8 cellular contexts compared by ENCODE assay signal in genomic region chr18:658947-659533, GRCh38. TPM values are rescaled to one million over a fixed set of nuclear protein-coding genes. Genes with fewer than 3 reads are reported as not detected.
DNase-seq lines count a peak whose midpoint lies in the region; ATAC-seq and TF ChIP-seq lines count a peak whose summit lies in the region.

No MANE protein-coding gene starts in this region.

- H3K4me1 Mint-ChIP-seq in brain (peaks cover 27% of the 10 kb centered on the region), naive B cell (peaks cover 4 to 20% (median 9%) of the 10 kb centered on the region in 3 donors)

- WGBS in IMR-90 (ENCODE audit: extremely low coverage in 2 of 2, insufficient read length in 1 of 2), 2 experiments = 78% methylated on average over 4 of the region's 10 CpGs; no CpG with 5 or more reads in 1 of the 2 experiments

- in situ Hi-C loops in IMR-90 (cut with MboI; ENCODE audit: low sequenced_read_pairs) = no loop called here

- H3K9ac ChIP-seq in IMR-90 (ENCODE audit: low read depth, low read length) = peak overlapping the region; percentile 30

- H2AK5ac ChIP-seq in IMR-90 (ENCODE audit: low read depth, low read length) = peak overlapping the region; percentile 82

- CTCF ChIA-PET in BJ (lab: Yijun Ruan, JAX) (interaction anchor here (1.4 to 2.2 kb wide), 3 partner anchors 35 to 180 kb away, joined by 4 to 7 read pairs (median 5); partner anchors contain the start of gene ENOSF1), IMR-90 (lab: Yijun Ruan, JAX) (no interaction called here)

- no peaks in the 10 kb centered on the region for H3K9me3 ChIP-seq in IMR-90 (ENCODE audit: control insufficient read depth, insufficient read depth, low read length)

- H2BK15ac ChIP-seq in IMR-90 (ENCODE audit: low read depth, low read length) = no peak overlapping the region

- no peak for ATAC-seq in IMR-90 (ENCODE audit: low read depth)
- ATAC-seq in naive B cell (ENCODE audit: low read depth in 2 of 2) = no peak
- ATAC-seq in HG02938 (IDR thresholded peaks at IDR 0.05; ENCODE audit: unreplicated experiment) = no peak
- ATAC-seq in GM21390 (IDR thresholded peaks at IDR 0.05; ENCODE audit: unreplicated experiment) = no peak

- H4K91ac ChIP-seq in IMR-90 (ENCODE audit: insufficient read depth, low read depth, low read length) = peak overlapping the region; percentile 59

- H3K18ac ChIP-seq in IMR-90 (ENCODE audit: low read depth, low read length) = no peak overlapping the region

- peak overlapping the region; percentile 91 to 95 (median 94) for H3K4me3 Mint-ChIP-seq in brain
- H3K4me3 Mint-ChIP-seq in naive B cell = peak overlapping the region; percentile 25 to 92 (median 82)

- no peaks in the 10 kb centered on the region for H4K20me1 ChIP-seq in IMR-90 (ENCODE audit: insufficient read depth, low read length)

- DNase-seq in BJ (ENCODE audit: low read depth) = no peak
- DNase-seq in IMR-90 = no peak
- DNase-seq in naive B cell = no peak
- DNase-seq in H4 (ENCODE audit: low spot score) = no peak
- DNase-seq in DMS79 (lab: John Stamatoyannopoulos, UW) = no peak

- 0 out of 2 replicates have a peak overlapping the region, but pooled peaks have one; percentile 48 for H2BK120ac ChIP-seq in IMR-90 (ENCODE audit: low read depth, low read length)

- peak overlapping the region; percentile 65 for H3K4me3 ChIP-seq in BJ (ENCODE audit: low read depth, low read length)
- H3K4me3 ChIP-seq in IMR-90 (ENCODE audit: insufficient read depth, low read depth, low read length) = peak overlapping the region; percentile 90; the same call in 1 of the 2 replicates

- H3K23ac ChIP-seq in IMR-90 (ENCODE audit: low read depth, low read length) = peak overlapping the region; percentile 81

- BruUV-seq in IMR-90 (replicated peaks; lab: Mats Ljungman, UMichigan) = TSS peak; percentile 46

- dilution Hi-C loops in IMR-90 (cut with HindIII; ENCODE audit: low sequenced_read_pairs, unreplicated experiment) = no loop called here

- peak overlapping the region; percentile 93 for H2AK9ac ChIP-seq in IMR-90 (replicated peaks; ENCODE audit: low read depth, low read length, poor library complexity)

- peak overlapping the region; percentile 48 to 96; a peak in 1 of 4 replicates for H4K8ac ChIP-seq in IMR-90 (ENCODE audit: low read depth in 2 of 2, low read length in 2 of 2)

- intact Hi-C loops in IMR-90 (cut with micrococcal nuclease) = loop anchor here (5.0 to 10.0 kb wide), 2 partner anchors 53 to 176 kb away; partner anchors contain the start of gene ENOSF1

- H2AFZ ChIP-seq in IMR-90 (replicated peaks; ENCODE audit: low read length, poor library complexity) = peak overlapping the region; percentile 99

- no peak for TF ChIP-seq POLR2A in IMR-90 (IDR thresholded peaks at IDR 0.05; ENCODE audit: low read depth, low read length)

- H3K27ac Mint-ChIP-seq in brain = peak overlapping the region; percentile 45 to 94 (median 68)
- H3K27ac Mint-ChIP-seq in naive B cell = peak overlapping the region in 1 of 6 donors; percentile 72

- 0 out of 2 replicates have a peak overlapping the region, but pooled peaks have one; percentile 52 for H3K14ac ChIP-seq in IMR-90 (replicated peaks; ENCODE audit: low read depth, low read length)

- no peak overlapping the region for H3K56ac ChIP-seq in IMR-90 (ENCODE audit: extremely low read depth, insufficient read depth, low read length)

- no peak overlapping the region for H2BK20ac ChIP-seq in IMR-90 (ENCODE audit: low read depth, low read length)

- TF ChIP-seq RAD21 in IMR-90 (IDR thresholded peaks at IDR 0.05; ENCODE audit: low read length) = no peak

- H3K27me3 Mint-ChIP-seq in brain (peaks cover 8% of the 10 kb centered on the region), naive B cell (peaks cover 30 to 49% (median 41%) of the 10 kb centered on the region in 3 donors)

- H3K9me1 ChIP-seq in IMR-90 (ENCODE audit: insufficient read depth, low read length) = peaks cover 6% of the 10 kb centered on the region

- H3K4me2 ChIP-seq in IMR-90 (ENCODE audit: low read depth, low read length) = peak overlapping the region; percentile 83

- H3K4ac ChIP-seq in IMR-90 (ENCODE audit: low read depth, low read length) = peak overlapping the region; percentile 78

- peaks cover 52% of the 10 kb centered on the region for H3K36me3 Mint-ChIP-seq in brain
- no peaks in the 10 kb centered on the region for H3K36me3 Mint-ChIP-seq in naive B cell

- TF ChIP-seq CTCF in BJ (IDR thresholded peaks at IDR 0.05; ENCODE audit: insufficient read depth, low read depth, low read length) (no peak), IMR-90 (conservative IDR thresholded peaks at IDR 0.05; ENCODE audit: low read depth, low read length) (no peak), brain (conservative IDR thresholded peaks at IDR 0.05) (no peak)

- H3K27ac ChIP-seq in IMR-90 (ENCODE audit: insufficient read depth, low read length) = peak overlapping the region; percentile 50; the same call in 1 of the 2 replicates

- POLR2A ChIA-PET in BJ (lab: Charles Lee) = interaction anchor here (0.6 kb wide), 2 partner anchors 12 to 44 kb away, joined by 3 read pairs; no protein-coding TSS in a partner anchor
- POLR2A ChIA-PET in IMR-90 (lab: Charles Lee; ENCODE audit: unreplicated experiment) = no interaction called here

- H2BK5ac ChIP-seq in IMR-90 (ENCODE audit: low read depth, low read length, poor library complexity, severe bottlenecking) = peak overlapping the region; percentile 32

- H4K5ac ChIP-seq in IMR-90 (ENCODE audit: low read depth, low read length) = no peak overlapping the region

- H3K79me1 ChIP-seq in IMR-90 (ENCODE audit: low read depth in 1 of 2, low read length in 2 of 2) = peaks cover 19 to 34% of the 10 kb centered on the region in 2 experiments

- H3K9me3 Mint-ChIP-seq in brain = peaks cover 7 to 20% (median 17%) of the 10 kb centered on the region in 5 experiments
- H3K9me3 Mint-ChIP-seq in naive B cell = peaks cover 0 to 8% (median 2%) of the 10 kb centered on the region in 7 donors

- 0 out of 2 replicates have a peak, but pooled peaks cover 2% of the 10 kb centered on the region for H3K4me1 ChIP-seq in IMR-90 (ENCODE audit: control insufficient read depth, insufficient read depth, low read length)

- no peaks in the 10 kb centered on the region for H3K36me3 ChIP-seq in BJ (ENCODE audit: control insufficient read depth, insufficient read depth, low read length)
- H3K36me3 ChIP-seq in IMR-90 (ENCODE audit: control insufficient read depth, insufficient read depth, low read length) = peaks cover 6% of the 10 kb centered on the region

- H3K27me3 ChIP-seq in BJ (ENCODE audit: control insufficient read depth, insufficient read depth, low read length) = no peaks in the 10 kb centered on the region
- no peaks in the 10 kb centered on the region for H3K27me3 ChIP-seq in IMR-90 (ENCODE audit: control insufficient read depth, insufficient read depth, low read length)

TF ChIP-seq in IMR-90, 13 proteins besides CTCF, POLR2A, EP300 and RAD21:
- TF ChIP-seq BHLHE40 (IDR thresholded peaks at IDR 0.05; ENCODE audit: low read depth, low read length) = no peak
- TF ChIP-seq FOS (IDR thresholded peaks at IDR 0.05; ENCODE audit: low read depth, low read length) = no peak
- TF ChIP-seq MAFK (IDR thresholded peaks at IDR 0.05; ENCODE audit: low read depth, low read length) = peak; percentile 96

RNA-seq across cellular contexts. Expression of gene TYMS, which starts 1.6 kb away (rescaled TPM):
- 80.4 and 146 TPM in 2 replicates for polyA plus RNA-seq in BJ (2011; rRNA removed)
- polyA minus RNA-seq in BJ (2011; rRNA and poly(A)+ RNA removed) = 65.4 and 111 TPM in 2 replicates
- 26.7 and 28.3 TPM in 2 replicates for total RNA-seq in IMR-90 (2012; rRNA removed)
- polyA plus RNA-seq in IMR-90 (2012; rRNA removed) = 92.2 and 96.9 TPM in 2 replicates
- 43.9 and 50.3 TPM in 2 replicates for polyA plus RNA-seq in IMR-90 (2012; cell fraction: cytosol; rRNA removed)
- polyA plus RNA-seq in IMR-90 (2012; cell fraction: nucleus; rRNA removed; ENCODE audit: low replicate concordance) = 21.3 and 23.1 TPM in 2 replicates
- polyA plus RNA-seq in brain (ENCODE audit: insufficient read depth, low read depth, low replicate concordance) = 94.9 TPM
- polyA plus RNA-seq in naive B cell (ENCODE audit: low read depth in 6 of 6) = 1 to 10 TPM in 1 of 6 donors, not detected in 5; 1.0 TPM
- total RNA-seq in H4 (2014; rRNA removed; shearing (Covaris generic)) = 66.6 and 72.0 TPM in 2 replicates

RNA-seq across cellular contexts. Expression of gene ENOSF1, which starts 53.4 kb away (rescaled TPM):
- 16.1 and 16.4 TPM in 2 replicates for polyA plus RNA-seq in BJ (2011; rRNA removed)
- 13.4 and 18.2 TPM in 2 replicates for polyA minus RNA-seq in BJ (2011; rRNA and poly(A)+ RNA removed)
- total RNA-seq in IMR-90 (2012; rRNA removed) = 10.0 and 12.2 TPM in 2 replicates
- polyA plus RNA-seq in IMR-90 (2012; rRNA removed) = 10.6 and 12.6 TPM in 2 replicates
- polyA plus RNA-seq in IMR-90 (2012; cell fraction: cytosol; rRNA removed) = 6.0 and 7.4 TPM in 2 replicates
- polyA plus RNA-seq in IMR-90 (2012; cell fraction: nucleus; rRNA removed; ENCODE audit: low replicate concordance) = 75.1 and 113 TPM in 2 replicates
- 5.2 TPM for polyA plus RNA-seq in brain (ENCODE audit: insufficient read depth, low read depth, low replicate concordance)
- polyA plus RNA-seq in naive B cell (ENCODE audit: low read depth in 6 of 6) = 1 to 10 TPM in 5 of 6 donors, under 1 TPM in 1; 0.53 to 6.6 (median 1.3) TPM
- 7.6 and 9.0 TPM in 2 replicates for total RNA-seq in H4 (2014; rRNA removed; shearing (Covaris generic))

Comparison
In these comparisons a context has a peak if more than half of its experiments do, and no peak if none do; other contexts are left out.
1. RNA of gene TYMS, which starts 1.6 kb away (polyA plus RNA-seq): 80.4 to 146 TPM in BJ, 94.9 TPM in brain (single experiment) and 21.3 to 96.9 TPM in IMR-90; 1.0 TPM in naive B cell; every median in the first group is over 10 times any median in the second.